Comparison of ENCODE assay signal across 24 cellular contexts in the genomic region with DNA sequence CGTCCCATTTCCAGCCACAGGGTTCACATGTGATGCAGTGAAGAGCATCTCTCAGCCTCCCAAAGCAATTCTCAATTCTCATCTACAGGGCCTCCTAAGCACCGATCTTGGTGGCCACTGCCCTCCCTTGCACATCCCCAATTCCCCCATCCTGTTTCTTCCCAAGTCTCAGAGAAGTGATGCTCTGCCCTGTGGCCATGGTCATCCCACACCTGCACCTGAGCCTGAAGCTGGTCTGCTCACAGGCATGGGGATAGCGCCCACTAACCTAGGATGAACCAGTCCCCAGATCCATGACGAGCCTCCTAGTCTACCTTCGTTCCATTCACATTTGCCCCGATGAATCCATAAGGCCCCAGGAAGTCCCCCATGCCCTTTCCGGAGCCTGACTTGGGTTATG.
DNase-seq lines count a peak whose midpoint lies in the region; ATAC-seq lines count a peak whose summit lies in the region.
"Had no signal": no experiment of that assay in that cellular context is flagged by ENCODE, and none has a peak within 500 bp of the region (broad histone marks: within the 10 kb centered on the region; RNA-seq: fewer than 3 reads in every experiment).

No MANE protein-coding gene starts in this region.

- H3K36me3 Mint-ChIP-seq in T-cell = no peaks in the 10 kb centered on the region
- H3K36me3 Mint-ChIP-seq: CD8-positive, alpha-beta T cell; IgD-negative memory B cell had no signal

- H3K27ac Mint-ChIP-seq in T-cell = peak overlapping the region; percentile 5 to 6
- H3K27ac Mint-ChIP-seq: CD8-positive, alpha-beta T cell; IgD-negative memory B cell had no signal

- no peak overlapping the region for H3K4me3 Mint-ChIP-seq in T-cell
- H3K4me3 Mint-ChIP-seq: CD8-positive, alpha-beta T cell; IgD-negative memory B cell had no signal

- peaks cover 0 to 2% of the 10 kb centered on the region in 2 donors for H3K27me3 Mint-ChIP-seq in T-cell

- H3K4me1 Mint-ChIP-seq in T-cell = peaks cover 0 to 6% (median 5%) of the 10 kb centered on the region in 3 donors
- H3K4me1 Mint-ChIP-seq: IgD-negative memory B cell had no signal

- H3K9me3 Mint-ChIP-seq in T-cell = no peaks in the 10 kb centered on the region
- H3K9me3 Mint-ChIP-seq: CD8-positive, alpha-beta T cell; IgD-negative memory B cell had no signal

- DNase-seq in D341Med (ENCODE audit: low spot score) = peak; percentile 5
- DNase-seq in T-cell = no peak
- DNase-seq in mesenteric fat pad (ENCODE audit: low spot score) = peak; percentile 49
- peak; percentile 19 for DNase-seq in ureter (ENCODE audit: low spot score)
- no peak for DNase-seq in SHP77 (lab: John Stamatoyannopoulos, UW)
- DNase-seq in UCSD-AML1 (lab: John Stamatoyannopoulos, UW; ENCODE audit: unreplicated experiment) = no peak
- no peak for DNase-seq in NOMO-1 treated with dmso at 0.1 percent for 144 hours (lab: John Stamatoyannopoulos, UW; ENCODE audit: unreplicated experiment)
- DNase-seq: C1 segment of cervical spinal cord; Caco-2; DMS 273 treated with DMSO at 0.1 percent for 48 hours; DMS79; EL; GF-D8; MM.1S; NCI-H2029; NCI-H446 treated with DMSO at 0.1 percent for 48 hours; NCI-H526; NCI-H82; NK-92 treated with Interleukin-12 subunit alpha and Interleukin-12 subunit beta, amount 100 ng/mL, for 24 hours; Right ventricle myocardium superior; RPMI8226 had no signal

- CTCF ChIA-PET in T-cell (lab: Charles Lee) = interaction anchor here in 1 of 2 donors (0.6 kb wide), 1 partner anchor 72 kb away, joined by 3 read pairs; no protein-coding TSS in a partner anchor

- ATAC-seq in T-cell (replicated peaks in 1 of 4) = no peak
- ATAC-seq: CD8-positive, alpha-beta T cell; HCT116 had no signal

- POLR2A ChIA-PET in T-cell (lab: Charles Lee) = interaction anchor here in 1 of 2 donors (0.7 kb wide), 1 partner anchor 494 kb away, joined by 5 read pairs; no protein-coding TSS in a partner anchor

Comparison
In these comparisons a context has a peak if more than half of its experiments do, and no peak if none do; other contexts are left out.
1. DNase-seq: peak in D341Med (single experiment), mesenteric fat pad (single experiment) and ureter (single experiment); none in T-cell (0 of 34), SHP77 (0 of 2), UCSD-AML1 (single experiment) and NOMO-1 treated with dmso at 0.1 percent for 144 hours (single experiment).